Comparison of ENCODE assay signal across 27 cellular contexts in the genomic region with DNA sequence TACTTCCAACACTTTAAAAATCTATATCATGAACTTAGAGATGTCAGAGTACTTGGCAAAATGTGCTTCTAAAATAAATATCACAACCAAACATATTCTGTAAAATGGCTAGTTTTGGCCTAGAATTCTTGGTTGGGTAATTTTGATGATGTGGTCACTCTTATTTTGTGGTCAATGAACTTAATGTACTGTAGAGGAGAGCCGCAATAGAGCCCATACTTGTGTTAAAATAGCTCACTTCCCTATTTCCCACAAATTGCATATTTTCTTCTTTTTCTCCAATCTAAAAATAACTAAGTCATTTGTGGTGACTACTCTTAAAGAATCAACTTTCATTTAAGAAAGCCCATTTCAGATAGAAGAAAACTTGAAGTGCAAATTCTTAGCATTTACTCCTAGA.
DNase-seq lines count a peak whose midpoint lies in the region; ATAC-seq, FAIRE-seq and TF ChIP-seq lines count a peak whose summit lies in the region.
"Had no signal": no experiment of that assay in that cellular context is flagged by ENCODE, and none has a peak within 500 bp of the region (broad histone marks: within the 10 kb centered on the region; RNA-seq: fewer than 3 reads in every experiment).

No MANE protein-coding gene starts in this region.

- no peak overlapping the region for H3K4me3 ChIP-seq in astrocyte of the spinal cord (ENCODE audit: low read depth, low read length)
- H3K4me3 ChIP-seq in mucosa of descending colon, result no peak overlapping the region
- H3K4me3 ChIP-seq: gastrocnemius medialis, hepatocyte, left lung, right lobe of liver, upper lobe of left lung had no signal

- DNase-seq in GM12891 (ENCODE audit: insufficient read length, low spot score) (no peak), NOMO-1 (lab: John Stamatoyannopoulos, UW; ENCODE audit: unreplicated experiment in 2 of 2) (peak; percentile 74 to 92), astrocyte of the spinal cord (ENCODE audit: low read depth, low spot score) (peak; percentile 67), kidney tubule cell (ENCODE audit: low spot score) (peak; percentile 61), mucosa of descending colon (no peak), SW 1271 (lab: John Stamatoyannopoulos, UW) (no peak), HuH-7.5 (ENCODE audit: low spot score) (no peak), activated T-cell treated with anti-CD3 and anti-CD28 coated beads for 4 hours (no peak)
- DNase-seq: activated CD4-positive, alpha-beta T cell treated with anti-CD3 and anti-CD28 coated beads for 48 hours; activated CD8-positive, alpha-beta memory T cell treated with anti-CD3 and anti-CD28 coated beads for 24 hours; activated gamma-delta T cell treated with Interleukin-2 at 50 U/mL for 16 hours; activated naive CD8-positive, alpha-beta T cell treated with anti-CD3 and anti-CD28 coated beads, Interleukin-2, amount 50 U/mL, for 24 hours; activated T-cell treated with anti-CD3 and anti-CD28 coated beads, Interleukin-2, amount 50 U/mL, for 24 hours; gastrocnemius medialis; immature natural killer cell; Karpas-422; left lung; mesenchymal stem cell; NCI-H2029; NCI-H69; right lobe of liver; stimulated activated CD4-positive, alpha-beta T cell treated with anti-CD3 and anti-CD28 coated beads, Interleukin-4, amount 100 ng/mL, for 4 hours; upper lobe of left lung had no signal

- TF ChIP-seq CTCF in astrocyte of the spinal cord (IDR thresholded peaks at IDR 0.05; ENCODE audit: low read depth, low read length) (no peak), mucosa of descending colon (IDR thresholded peaks at IDR 0.05) (no peak)

- ATAC-seq in mucosa of descending colon, result no peak
- ATAC-seq: activated naive CD8-positive, alpha-beta T cell treated with anti-CD3 and anti-CD28 coated beads, Interleukin-2, amount 50 U/mL, for 24 hours; gastrocnemius medialis; left lung; right lobe of liver; stimulated activated memory B cell treated with anti-CD40 and anti-IgM and Interleukin-4, amounts not matched to agents 10 μg/mL and 1 μg/mL and 100 μg/mL, for 72 hours had no signal

- intact Hi-C loops in mucosa of descending colon (cut with DNase I, micrococcal nuclease), result no loop called here

- H3K4me1 ChIP-seq in mucosa of descending colon (ENCODE audit: low read depth), result no peaks in the 10 kb centered on the region
- H3K4me1 ChIP-seq: gastrocnemius medialis, left lung, right lobe of liver, upper lobe of left lung had no signal

- TF ChIP-seq POLR2A in GM12891 (IDR thresholded peaks at IDR 0.05; ENCODE audit: low read depth, low read length), result no peak

- FAIRE-seq in GM12891 (lab: Jason Lieb, UNC), result no peak
- FAIRE-seq: GM18507 had no signal

- no peaks in the 10 kb centered on the region for H3K9me3 ChIP-seq in mucosa of descending colon
- H3K9me3 ChIP-seq: gastrocnemius medialis, left lung, neutrophil, right lobe of liver, upper lobe of left lung had no signal

- H3K36me3 ChIP-seq in mucosa of descending colon (ENCODE audit: low read depth), result no peaks in the 10 kb centered on the region
- H3K36me3 ChIP-seq: gastrocnemius medialis, left lung, neutrophil, right lobe of liver, upper lobe of left lung had no signal

- in situ Hi-C loops in astrocyte of the spinal cord (cut with HindIII; ENCODE audit: low sequenced_read_pairs), result no loop called here

TF ChIP-seq in GM12891, 5 proteins besides CTCF, POLR2A, EP300 and RAD21:
- TF ChIP-seq POU2F2 (IDR thresholded peaks at IDR 0.05; ENCODE audit: low read depth, low read length) (no peak), POLR2AphosphoS5 (IDR thresholded peaks at IDR 0.05; ENCODE audit: low read depth, low read length) (no peak), SPI1 (IDR thresholded peaks at IDR 0.05; ENCODE audit: low read depth, low read length) (peak; percentile 21; the same call in 1 of the 2 replicates), PAX5 (IDR thresholded peaks at IDR 0.05; ENCODE audit: insufficient read depth, low read length, severe bottlenecking) (no peak), TAF1 (IDR thresholded peaks at IDR 0.05; ENCODE audit: low read depth, low read length) (no peak)

Comparison
In these comparisons a context has a peak if more than half of its experiments do, and no peak if none do; other contexts are left out.
1. DNase-seq: peak in NOMO-1 (2 of 2), astrocyte of the spinal cord (single experiment) and kidney tubule cell (single experiment); none in GM12891 (single experiment), mucosa of descending colon (0 of 3), SW 1271 (0 of 2), HuH-7.5 (single experiment) and activated T-cell treated with anti-CD3 and anti-CD28 coated beads for 4 hours (single experiment).